ENCODE assay signal across 8 cellular contexts in genomic region chr17:76623271-76624146, GRCh38. TPM values are rescaled to one million over a fixed set of nuclear protein-coding genes. Genes with fewer than 3 reads are reported as not detected.
DNase-seq lines count a peak whose midpoint lies in the region; ATAC-seq and TF ChIP-seq lines count a peak whose summit lies in the region.

No MANE protein-coding gene starts in this region.

- no peaks in the 10 kb centered on the region for H3K79me2 ChIP-seq in osteoblast (ENCODE audit: insufficient read depth, low read length)

- intact Hi-C loops in testis (cut with DNase I; ENCODE audit: low total_unique reads): no loop called here

- TF ChIP-seq CTCF in LNCAP (IDR thresholded peaks at IDR 0.05) (peak; percentile 93), osteoblast (IDR thresholded peaks at IDR 0.05; ENCODE audit: extremely low read depth, low read depth, low read length) (peak; percentile 86), testis (IDR thresholded peaks at IDR 0.05) (peak; percentile 65 to 95 (median 94))

- H3K4me2 ChIP-seq in osteoblast (ENCODE audit: insufficient read depth, low read length): peak overlapping the region; percentile 41

- 23 to 31% methylated on average over 18 of the region's 18 CpGs for WGBS in testis, 2 donors

- H3K4me3 ChIP-seq in osteoblast (ENCODE audit: insufficient read depth, low read length) (no peak overlapping the region), testis (no peak overlapping the region)

- H3K9me3 ChIP-seq in osteoblast (ENCODE audit: low read depth, low read length): no peaks in the 10 kb centered on the region
- H3K9me3 ChIP-seq in testis: no peaks in the 10 kb centered on the region

- H3K27ac ChIP-seq in osteoblast (ENCODE audit: low read depth, low read length) (no peak overlapping the region), testis (no peak overlapping the region)

- H3K27me3 ChIP-seq in osteoblast (ENCODE audit: insufficient read depth, low read length): peaks cover 23% of the 10 kb centered on the region
- no peaks in the 10 kb centered on the region for H3K27me3 ChIP-seq in testis

- TF ChIP-seq POLR2A in testis (IDR thresholded peaks at IDR 0.05): no peak

- H3K36me3 ChIP-seq in osteoblast (ENCODE audit: insufficient read depth, low read length) (no peaks in the 10 kb centered on the region), testis (ENCODE audit: low read depth, missing control alignments) (no peaks in the 10 kb centered on the region)

- H4K20me1 ChIP-seq in osteoblast (ENCODE audit: insufficient read depth, low read length): no peaks in the 10 kb centered on the region

- no peak for ATAC-seq in HG02885 (IDR thresholded peaks at IDR 0.05; ENCODE audit: poor library complexity, unreplicated experiment)

- peak overlapping the region; percentile 73 for H2AFZ ChIP-seq in osteoblast (ENCODE audit: low read length)

- H3K4me1 ChIP-seq in osteoblast (ENCODE audit: insufficient read depth, low read length) (peaks cover 6% of the 10 kb centered on the region), testis (no peaks in the 10 kb centered on the region)

- DNase-seq in DMS53 (lab: John Stamatoyannopoulos, UW) (peak; percentile 74), SK-N-DZ (ENCODE audit: low spot score) (peak; percentile 69), activated gamma-delta T cell (lab: John Stamatoyannopoulos, UW) (peak; percentile 47), foreskin melanocyte (peak; percentile 49), osteoblast (ENCODE audit: insufficient read length, low spot score, missing footprints) (peak; percentile 97), testis (peak; percentile 85)

RNA-seq across cellular contexts. Expression of gene ST6GALNAC1, which starts 20.0 kb away (rescaled TPM):
- not detected in 2 replicates for polyA plus RNA-seq in SK-N-DZ (2014; cell fraction: cytosol; rRNA removed)
- not detected in 2 replicates for polyA plus RNA-seq in SK-N-DZ (2014; cell fraction: nucleus; rRNA removed)
- total RNA-seq in osteoblast (0.72 TPM in 1 of 2 replicates, not detected in the other), testis (10 to 100 TPM; 20.1 to 20.6 TPM)
- polyA plus RNA-seq in testis (ENCODE audit: insufficient read depth, low read depth, low replicate concordance): 11.9 TPM

RNA-seq across cellular contexts. Expression of gene ST6GALNAC2, which starts 37.8 kb away (rescaled TPM):
- polyA plus RNA-seq in SK-N-DZ (2014; cell fraction: cytosol; rRNA removed): not detected in 2 replicates
- polyA plus RNA-seq in SK-N-DZ (2014; cell fraction: nucleus; rRNA removed): not detected in 2 replicates
- total RNA-seq in osteoblast (0.36 and 0.59 TPM in 2 replicates), testis (10 to 100 TPM; 29.7 to 87.5 TPM)
- polyA plus RNA-seq in testis (ENCODE audit: insufficient read depth, low read depth, low replicate concordance): 107 TPM

Comparison
In these comparisons a context has a peak if more than half of its experiments do, and no peak if none do; other contexts are left out.
1. DNase-seq: peak in every context shown above with its lines; median percentile 97 in osteoblast; 85 in testis; 74 in DMS53; 69 in SK-N-DZ; 49 in foreskin melanocyte; 47 in activated gamma-delta T cell.
2. RNA of gene ST6GALNAC1, which starts 20.0 kb away (total RNA-seq): 20.1 to 20.6 TPM in testis; 0.72 TPM in osteoblast; every median in the first group is over 10 times any median in the second.
3. RNA of gene ST6GALNAC2, which starts 37.8 kb away (total RNA-seq): 29.7 to 87.5 TPM in testis; 0.36 to 0.59 TPM in osteoblast; every median in the first group is over 10 times any median in the second.
4. Peak in every context shown above with its lines, with median percentiles within 50 percentile points of each other: CTCF ChIP-seq.